Comparison of ENCODE assay signal across 16 cellular contexts in genomic region chr18:54187372-54187771, GRCh38. TPM values are rescaled to one million over a fixed set of nuclear protein-coding genes. Genes with fewer than 3 reads are reported as not detected.
DNase-seq lines count a peak whose midpoint lies in the region; FAIRE-seq and TF ChIP-seq lines count a peak whose summit lies in the region.
"Had no signal": no experiment of that assay in that cellular context is flagged by ENCODE, and none has a peak within 500 bp of the region (broad histone marks: within the 10 kb centered on the region; RNA-seq: fewer than 3 reads in every experiment).

No MANE protein-coding gene starts in this region.

- intact Hi-C loops in transverse colon (cut with DNase I; ENCODE audit: low total_unique reads) = no loop called here
- intact Hi-C loops in ovary (cut with DNase I) = no loop called here

- H3K9me3 ChIP-seq in transverse colon (no peaks in the 10 kb centered on the region), ovary (no peaks in the 10 kb centered on the region)

- no peak overlapping the region for H3K27ac ChIP-seq in transverse colon
- H3K27ac ChIP-seq in ovary = no peak overlapping the region

- peak; percentile 36 for FAIRE-seq in GM12892 (lab: Jason Lieb, UNC)
- FAIRE-seq: A204.1, GM19239 had no signal

- no peak for TF ChIP-seq POLR2A in GM12892 (IDR thresholded peaks at IDR 0.05; ENCODE audit: low read depth, low read length)
- TF ChIP-seq POLR2A in transverse colon (IDR thresholded peaks at IDR 0.05) = no peak
- TF ChIP-seq POLR2A in ovary (IDR thresholded peaks at IDR 0.05) = no peak

- H3K4me1 ChIP-seq in transverse colon = peaks cover 0 to 7% (median 0%) of the 10 kb centered on the region in 4 donors
- no peaks in the 10 kb centered on the region for H3K4me1 ChIP-seq in ovary (ENCODE audit: insufficient read depth)

- TF ChIP-seq CTCF in transverse colon (IDR thresholded peaks at IDR 0.05) (no peak), ovary (IDR thresholded peaks at IDR 0.05) (no peak)

- TF ChIP-seq EP300 in transverse colon (IDR thresholded peaks at IDR 0.05; ENCODE audit: low read depth) (no peak), ovary (IDR thresholded peaks at IDR 0.05) (no peak)

- H3K27me3 ChIP-seq in transverse colon (no peaks in the 10 kb centered on the region), ovary (no peaks in the 10 kb centered on the region)

- no peak for DNase-seq in GM12892 (ENCODE audit: insufficient read length)
- DNase-seq in SW480 (ENCODE audit: low spot score) = peak; percentile 19
- peak; percentile 18 for DNase-seq in iPS-NIHi7 (ENCODE audit: extremely low spot score)
- peak; percentile 10 for DNase-seq in transverse colon
- no peak for DNase-seq in HCEC 1CT
- DNase-seq in GM19240 (ENCODE audit: insufficient read length, low spot score) = no peak
- DNase-seq in ovary = no peak
- DNase-seq: C1 segment of cervical spinal cord; CD4-positive, alpha-beta T cell; DMS153; DMS79 treated with DMSO at 0.1 percent for 48 hours; EL; GDM1; H7 had no signal

- 47 to 65% methylated on average over 3 of the region's 3 CpGs for WGBS in transverse colon (ENCODE audit: low coverage in 1 of 2), 2 donors
- 96 to 97% (median 97%) methylated on average over 3 of the region's 3 CpGs for WGBS in ovary, 3 donors

- H3K36me3 ChIP-seq in transverse colon = peaks cover 0 to 20% (median 0%) of the 10 kb centered on the region in 4 donors
- no peaks in the 10 kb centered on the region for H3K36me3 ChIP-seq in ovary

- in situ Hi-C loops in transverse colon (cut with MboI; ENCODE audit: low pct_ligation_motif_present in 1 of 4, low pct_unique_long_range_greater_than_20kb in 1 of 4, low sequenced_read_pairs in 3 of 4) = no loop called here

- H3K4me3 ChIP-seq in transverse colon (no peak overlapping the region), ovary (no peak overlapping the region)

RNA-seq across cellular contexts. Expression of gene MBD2, which starts 37.1 kb away (rescaled TPM):
- polyA plus RNA-seq in GM12892 (2012; ENCODE audit: missing spikeins) = 103 TPM
- 10 to 100 TPM; 26.9 to 62.1 (median 35.9) TPM for total RNA-seq in transverse colon
- 10 to 100 TPM; 21.9 to 59.0 (median 45.0) TPM for total RNA-seq in ovary
- polyA plus RNA-seq in ovary = 10 to 100 TPM; 27.3 to 54.4 TPM

Comparison
In these comparisons a context has a peak if more than half of its experiments do, and no peak if none do; other contexts are left out.
1. DNase-seq: peak in SW480 (single experiment), iPS-NIHi7 (single experiment) and transverse colon (single experiment); none in GM12892 (single experiment), HCEC 1CT (single experiment), GM19240 (single experiment) and ovary (0 of 5).